16 cellular contexts compared by ENCODE assay signal in genomic region chr12:109654357-109654756, GRCh38. TPM values are rescaled to one million over a fixed set of nuclear protein-coding genes. Genes with fewer than 3 reads are reported as not detected.
A peak's percentile ranks its signal among the peaks of the same experiment; 100 is the strongest.
DNase-seq lines count a peak whose midpoint lies in the region; ATAC-seq and TF ChIP-seq lines count a peak whose summit lies in the region.
"Had no signal": no experiment of that assay in that cellular context is flagged by ENCODE, and none has a peak within 500 bp of the region (broad histone marks: within the 10 kb centered on the region; RNA-seq: fewer than 3 reads in every experiment).

No MANE protein-coding gene starts in this region.

- H3K36me3 ChIP-seq in BLaER1 treated with 17β-estradiol and CSF1 and Interleukin-3, amounts not matched to agents 10 nM and 100 nM, result no peaks in the 10 kb centered on the region
- H3K36me3 ChIP-seq in SK-N-SH (replicated peaks in 1 of 2; ENCODE audit: control insufficient read depth in 1 of 2, insufficient read depth in 2 of 2, low read length in 1 of 2), result no peaks in the 10 kb centered on the region
- H3K36me3 ChIP-seq in left ventricle myocardium inferior, result no peaks in the 10 kb centered on the region

- H3K4me3 Mint-ChIP-seq in neural crest cell, result no peak overlapping the region
- H3K4me3 Mint-ChIP-seq in activated CD4-positive, alpha-beta T cell treated with anti-CD3 and anti-CD28 coated beads for 36 hours, result no peak overlapping the region
- H3K4me3 Mint-ChIP-seq: CD4-positive, alpha-beta memory T cell had no signal

- H3K27ac ChIP-seq in BLaER1 treated with 17β-estradiol and CSF1 and Interleukin-3, amounts not matched to agents 10 nM and 100 nM, result no peak overlapping the region
- H3K27ac ChIP-seq in SK-N-SH (ENCODE audit: low read depth in 2 of 2, low read length in 1 of 2) (peak overlapping the region in 1 of 2 experiments; percentile 96; a peak in 3 of 4 replicates), left ventricle myocardium inferior (replicated peaks) (peak overlapping the region; percentile 13)

- in situ Hi-C loops in ACHN (cut with HindIII; ENCODE audit: low pct_ligation_motif_present, low pct_unique_long_range_greater_than_20kb, low sequenced_read_pairs), result no loop called here

- peak; percentile 34 for TF ChIP-seq RAD21 in SK-N-SH (IDR thresholded peaks at IDR 0.05; ENCODE audit: low read length)

- no peak overlapping the region for H3K9ac ChIP-seq in BLaER1 treated with 17β-estradiol and CSF1 and Interleukin-3, amounts not matched to agents 10 nM and 100 nM
- no peak overlapping the region for H3K9ac ChIP-seq in SK-N-SH

- peak overlapping the region; percentile 75 for H3K27ac Mint-ChIP-seq in neural crest cell (ENCODE audit: unreplicated experiment)
- H3K27ac Mint-ChIP-seq in activated CD4-positive, alpha-beta T cell treated with anti-CD3 and anti-CD28 coated beads for 36 hours, result no peak overlapping the region
- H3K27ac Mint-ChIP-seq: CD4-positive, alpha-beta memory T cell had no signal

- no peaks in the 10 kb centered on the region for H3K79me2 ChIP-seq in SK-N-SH (ENCODE audit: insufficient read depth)

- no peaks in the 10 kb centered on the region for H3K27me3 ChIP-seq in BLaER1 treated with 17β-estradiol and CSF1 and Interleukin-3, amounts not matched to agents 10 nM and 100 nM
- H3K27me3 ChIP-seq in SK-N-SH (ENCODE audit: insufficient read depth) (peaks cover 14% of the 10 kb centered on the region; the same call in 1 of the 2 replicates), left ventricle myocardium inferior (ENCODE audit: low read depth) (peaks cover 26% of the 10 kb centered on the region)

- H3K4me2 ChIP-seq in BLaER1 treated with 17β-estradiol and CSF1 and Interleukin-3, amounts not matched to agents 10 nM and 100 nM, result peak overlapping the region in 8 of 11 experiments; percentile 10 to 53 (median 35); a peak in 12 of 22 replicates
- no peak overlapping the region for H3K4me2 ChIP-seq in SK-N-SH

- no peak for TF ChIP-seq CTCF in SK-N-SH (IDR thresholded peaks at IDR 0.05)
- no peak for TF ChIP-seq CTCF in left ventricle myocardium inferior (IDR thresholded peaks at IDR 0.05; ENCODE audit: borderline replicate concordance)
- no peak for TF ChIP-seq CTCF in neural crest cell (conservative IDR thresholded peaks at IDR 0.05)

- H3K4me3 ChIP-seq in BLaER1 treated with 17β-estradiol and CSF1 and Interleukin-3, amounts not matched to agents 10 nM and 100 nM, result no peak overlapping the region
- H3K4me3 ChIP-seq in SK-N-SH (ENCODE audit: low read depth in 2 of 2, low read length in 1 of 2) (no peak overlapping the region), left ventricle myocardium inferior (peak overlapping the region; percentile 23)

- no peaks in the 10 kb centered on the region for H3K36me3 Mint-ChIP-seq in neural crest cell (ENCODE audit: low read depth)
- H3K36me3 Mint-ChIP-seq in activated CD4-positive, alpha-beta T cell treated with anti-CD3 and anti-CD28 coated beads for 36 hours (ENCODE audit: low read depth), result no peaks in the 10 kb centered on the region
- H3K36me3 Mint-ChIP-seq: CD4-positive, alpha-beta memory T cell had no signal

- no peaks in the 10 kb centered on the region for H3K4me1 Mint-ChIP-seq in neural crest cell
- no peaks in the 10 kb centered on the region for H3K4me1 Mint-ChIP-seq in activated CD4-positive, alpha-beta T cell treated with anti-CD3 and anti-CD28 coated beads for 36 hours
- H3K4me1 Mint-ChIP-seq: CD4-positive, alpha-beta memory T cell had no signal

- POLR2A ChIA-PET in SK-N-SH (lab: Yijun Ruan, JAX), result interaction anchor here (1.0 to 8.2 kb wide), 8 partner anchors 8 to 83 kb away, joined by 3 to 82 read pairs (median 4); partner anchors contain the start of gene FAM222A
- POLR2A ChIA-PET in activated CD4-positive, alpha-beta T cell treated with anti-CD3 and anti-CD28 coated beads for 36 hours (lab: Charles Lee), result no interaction called here

- H3K9me3 Mint-ChIP-seq in neural crest cell, result no peaks in the 10 kb centered on the region
- no peaks in the 10 kb centered on the region for H3K9me3 Mint-ChIP-seq in activated CD4-positive, alpha-beta T cell treated with anti-CD3 and anti-CD28 coated beads for 36 hours (ENCODE audit: low read depth)
- H3K9me3 Mint-ChIP-seq: CD4-positive, alpha-beta memory T cell had no signal

- CTCF ChIA-PET in SK-N-SH (lab: Yijun Ruan, JAX), result interaction anchor here (1.0 to 4.9 kb wide), 5 partner anchors 9 to 118 kb away, joined by 3 to 27 read pairs (median 7); no protein-coding TSS in a partner anchor
- CTCF ChIA-PET in activated CD4-positive, alpha-beta T cell treated with anti-CD3 and anti-CD28 coated beads for 36 hours (lab: Charles Lee), result no interaction called here

- intact Hi-C loops in left ventricle myocardium inferior (cut with micrococcal nuclease), result no loop called here
- intact Hi-C loops in activated CD4-positive, alpha-beta T cell treated with anti-CD3 and anti-CD28 coated beads for 36 hours (cut with DNase I, micrococcal nuclease), result no loop called here

- peaks cover 0 to 58% (median 37%) of the 10 kb centered on the region in 10 experiments; a peak in 15 of 20 replicates for H3K4me1 ChIP-seq in BLaER1 treated with 17β-estradiol and CSF1 and Interleukin-3, amounts not matched to agents 10 nM and 100 nM
- peaks cover 0 to 67% of the 10 kb centered on the region in 2 experiments; a peak in 2 of 4 replicates for H3K4me1 ChIP-seq in SK-N-SH (ENCODE audit: control insufficient read depth in 1 of 2, insufficient read depth in 2 of 2, low read depth in 1 of 2, low read length in 1 of 2)
- H3K4me1 ChIP-seq in left ventricle myocardium inferior, result peaks cover 13% of the 10 kb centered on the region

- DNase-seq in SK-N-SH (peak; percentile 70), left ventricle myocardium inferior (peak; percentile 18), neural crest cell (ENCODE audit: low read depth, low spot score) (no peak), ACHN (no peak), NK-92 (lab: John Stamatoyannopoulos, UW; ENCODE audit: unreplicated experiment) (no peak)
- no peak for DNase-seq in activated CD4-positive, alpha-beta T cell treated with anti-CD3 and anti-CD28 coated beads for 36 hours
- DNase-seq: CD4-positive, alpha-beta memory T cell; DND-41; NCI-H187; NCI-H2171; NCI-H446; NCI-H69; NK-92 treated with Interleukin-12 subunit alpha and Interleukin-12 subunit beta, amount 100 ng/mL, for 24 hours; SIG-M5 had no signal

- H3K27me3 Mint-ChIP-seq in neural crest cell (ENCODE audit: low read depth), result peaks cover 7% of the 10 kb centered on the region
- peaks cover 6% of the 10 kb centered on the region for H3K27me3 Mint-ChIP-seq in activated CD4-positive, alpha-beta T cell treated with anti-CD3 and anti-CD28 coated beads for 36 hours

- no peaks in the 10 kb centered on the region for H4K20me1 ChIP-seq in BLaER1 treated with 17β-estradiol and CSF1 and Interleukin-3, amounts not matched to agents 10 nM and 100 nM
- H4K20me1 ChIP-seq in SK-N-SH (ENCODE audit: insufficient read depth), result no peaks in the 10 kb centered on the region

- ATAC-seq in activated CD4-positive, alpha-beta T cell treated with anti-CD3 and anti-CD28 coated beads for 36 hours, result no peak
- ATAC-seq: HCT116 had no signal

- TF ChIP-seq EP300 in SK-N-SH (IDR thresholded peaks at IDR 0.05; ENCODE audit: borderline replicate concordance in 1 of 2, low read depth in 1 of 2, low read length in 1 of 2), result peak; percentile 56 to 99; a peak in 3 of 4 replicates

- H3K9me3 ChIP-seq in BLaER1 treated with 17β-estradiol and CSF1 and Interleukin-3, amounts not matched to agents 10 nM and 100 nM (replicated peaks in 1 of 11), result no peaks in the 10 kb centered on the region
- H3K9me3 ChIP-seq in SK-N-SH, result no peaks in the 10 kb centered on the region
- no peaks in the 10 kb centered on the region for H3K9me3 ChIP-seq in left ventricle myocardium inferior (replicated peaks)

- no peak overlapping the region for H2AFZ ChIP-seq in SK-N-SH (ENCODE audit: low read depth)

- 42% methylated on average over 10 of the region's 13 CpGs for WGBS in SK-N-SH (ENCODE audit: low lambda C conversion rate)

- H3K9me2 ChIP-seq in SK-N-SH, result no peaks in the 10 kb centered on the region

- H3F3A ChIP-seq in SK-N-SH (replicated peaks; ENCODE audit: insufficient read depth), result no peaks in the 10 kb centered on the region

TF ChIP-seq in SK-N-SH, 30 proteins besides CTCF, POLR2A, EP300 and RAD21 (continues in another document):
- no peak for TF ChIP-seq JUND (IDR thresholded peaks at IDR 0.05)
- TF ChIP-seq, protein P1, sequence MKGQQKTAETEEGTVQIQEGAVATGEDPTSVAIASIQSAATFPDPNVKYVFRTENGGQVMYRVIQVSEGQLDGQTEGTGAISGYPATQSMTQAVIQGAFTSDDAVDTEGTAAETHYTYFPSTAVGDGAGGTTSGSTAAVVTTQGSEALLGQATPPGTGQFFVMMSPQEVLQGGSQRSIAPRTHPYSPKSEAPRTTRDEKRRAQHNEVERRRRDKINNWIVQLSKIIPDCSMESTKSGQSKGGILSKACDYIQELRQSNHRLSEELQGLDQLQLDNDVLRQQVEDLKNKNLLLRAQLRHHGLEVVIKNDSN (IDR thresholded peaks at IDR 0.05; ENCODE audit: borderline replicate concordance, low read depth), result no peak
- TF ChIP-seq TAF1 (IDR thresholded peaks at IDR 0.05; ENCODE audit: borderline replicate concordance, low read depth, low read length), result no peak
- TF ChIP-seq NFIC (IDR thresholded peaks at IDR 0.05; ENCODE audit: borderline replicate concordance), result no peak
- TF ChIP-seq FOSL2 (IDR thresholded peaks at IDR 0.05; ENCODE audit: borderline replicate concordance, low read depth), result no peak
- TF ChIP-seq, protein P2, sequence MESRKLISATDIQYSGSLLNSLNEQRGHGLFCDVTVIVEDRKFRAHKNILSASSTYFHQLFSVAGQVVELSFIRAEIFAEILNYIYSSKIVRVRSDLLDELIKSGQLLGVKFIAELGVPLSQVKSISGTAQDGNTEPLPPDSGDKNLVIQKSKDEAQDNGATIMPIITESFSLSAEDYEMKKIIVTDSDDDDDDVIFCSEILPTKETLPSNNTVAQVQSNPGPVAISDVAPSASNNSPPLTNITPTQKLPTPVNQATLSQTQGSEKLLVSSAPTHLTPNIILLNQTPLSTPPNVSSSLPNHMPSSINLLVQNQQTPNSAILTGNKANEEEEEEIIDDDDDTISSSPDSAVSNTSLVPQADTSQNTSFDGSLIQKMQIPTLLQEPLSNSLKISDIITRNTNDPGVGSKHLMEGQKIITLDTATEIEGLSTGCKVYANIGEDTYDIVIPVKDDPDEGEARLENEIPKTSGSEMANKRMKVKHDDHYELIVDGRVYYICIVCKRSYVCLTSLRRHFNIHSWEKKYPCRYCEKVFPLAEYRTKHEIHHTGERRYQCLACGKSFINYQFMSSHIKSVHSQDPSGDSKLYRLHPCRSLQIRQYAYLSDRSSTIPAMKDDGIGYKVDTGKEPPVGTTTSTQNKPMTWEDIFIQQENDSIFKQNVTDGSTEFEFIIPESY (IDR thresholded peaks at IDR 0.05; ENCODE audit: borderline replicate concordance, low read depth), result no peak
- TF ChIP-seq GATA2 (CRISPR knock-in tag; IDR thresholded peaks at IDR 0.05), result peak; percentile 90
- no peak for TF ChIP-seq FOXM1 (IDR thresholded peaks at IDR 0.05; ENCODE audit: low read depth)

RNA-seq across cellular contexts. Expression of gene FAM222A, which starts 59.3 kb away (rescaled TPM):
- polyA plus RNA-seq in SK-N-SH (2012; rRNA removed), result 1.6 and 4.2 TPM in 2 replicates
- polyA plus RNA-seq in SK-N-SH (2012; cell fraction: cytosol; rRNA removed), result 1.7 and 4.1 TPM in 2 replicates
- polyA plus RNA-seq in SK-N-SH (2012; cell fraction: nucleus; rRNA removed), result 1.6 and 3.1 TPM in 2 replicates
- 20.0 TPM for total RNA-seq in left ventricle myocardium inferior
- total RNA-seq in neural crest cell, result 12.5 and 13.9 TPM in 2 replicates
- total RNA-seq in activated CD4-positive, alpha-beta T cell treated with anti-CD3 and anti-CD28 coated beads for 36 hours, result under 1 TPM; 0.39 to 0.53 TPM

Comparison
In these comparisons a context has a peak if more than half of its experiments do, and no peak if none do; other contexts are left out.
1. DNase-seq: peak in SK-N-SH (single experiment) and left ventricle myocardium inferior (single experiment); none in neural crest cell (single experiment), ACHN (single experiment), NK-92 (single experiment) and activated CD4-positive, alpha-beta T cell treated with anti-CD3 and anti-CD28 coated beads for 36 hours (single experiment).